10 cellular contexts compared by ENCODE assay signal in the genomic region with DNA sequence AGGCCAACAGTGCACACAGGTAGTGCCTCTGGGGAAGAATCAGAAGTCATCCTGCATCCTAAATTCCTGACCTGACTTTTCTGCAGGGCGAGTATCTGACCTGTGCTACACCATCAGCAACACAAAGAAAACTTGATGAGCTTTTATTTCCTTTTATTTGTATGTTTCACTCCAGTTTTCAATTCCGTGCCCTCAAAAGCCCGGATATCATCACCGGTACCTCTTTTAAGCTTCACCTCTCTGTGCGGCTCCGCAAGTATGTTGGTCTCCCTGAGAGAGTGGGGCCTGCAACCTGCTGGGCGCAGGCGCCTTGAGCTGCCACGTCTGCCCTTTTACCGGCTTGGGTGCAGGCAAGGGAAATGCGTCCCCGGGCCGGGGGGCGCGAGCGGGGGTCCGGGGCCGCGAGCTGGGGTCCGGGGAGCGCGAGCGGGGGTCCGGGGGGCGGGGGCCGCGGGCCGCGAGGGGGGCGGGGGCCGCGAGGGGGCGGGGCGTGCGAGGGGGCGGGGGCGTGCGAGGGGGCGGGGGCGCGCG. TPM values are rescaled to one million over a fixed set of nuclear protein-coding genes. Genes with fewer than 3 reads are reported as not detected.
A peak's percentile ranks its signal among the peaks of the same experiment; 100 is the strongest.
DNase-seq lines count a peak whose midpoint lies in the region; ATAC-seq and TF ChIP-seq lines count a peak whose summit lies in the region.
"Had no signal": no experiment of that assay in that cellular context is flagged by ENCODE, and none has a peak within 500 bp of the region (broad histone marks: within the 10 kb centered on the region; RNA-seq: fewer than 3 reads in every experiment).

No MANE protein-coding gene starts in this region.

- peak overlapping the region; percentile 57 for H3K4me2 ChIP-seq in PC-9
- peak overlapping the region; percentile 75 for H3K4me2 ChIP-seq in hepatocyte

- CTCF ChIA-PET in PC-9 (lab: Charles Lee) = no interaction called here

- no peak for TF ChIP-seq CTCF in PC-9 (conservative IDR thresholded peaks at IDR 0.05)
- TF ChIP-seq CTCF in astrocyte of the cerebellum (IDR thresholded peaks at IDR 0.05; ENCODE audit: low read depth, low read length, missing control alignments) = no peak
- no peak for TF ChIP-seq CTCF in hepatocyte (IDR thresholded peaks at IDR 0.05; ENCODE audit: poor library complexity)
- no peak for TF ChIP-seq CTCF in gastrocnemius medialis (IDR thresholded peaks at IDR 0.05 in 4 of 5, conservative IDR thresholded peaks at IDR 0.05 in 1 of 5)

- H3K9me2 ChIP-seq in PC-9 (ENCODE audit: insufficient read depth) = no peaks in the 10 kb centered on the region
- no peaks in the 10 kb centered on the region for H3K9me2 ChIP-seq in hepatocyte (replicated peaks; ENCODE audit: insufficient read depth)

- peaks cover 19% of the 10 kb centered on the region for H3F3A ChIP-seq in PC-9 (ENCODE audit: insufficient read depth, low read depth)

- H3K27me3 ChIP-seq in PC-9 (ENCODE audit: insufficient read depth, low read depth) (peaks cover 16% of the 10 kb centered on the region; the same call in 1 of the 2 replicates), hepatocyte (no peaks in the 10 kb centered on the region), gastrocnemius medialis (peaks cover 0 to 24% (median 3%) of the 10 kb centered on the region in 3 donors)

- 9% methylated on average over 12 of the region's 42 CpGs for WGBS in hepatocyte (ENCODE audit: low lambda C conversion rate, missing lambda C conversion rate)

- H3K79me2 ChIP-seq in PC-9 (ENCODE audit: low read depth) = no peaks in the 10 kb centered on the region
- no peaks in the 10 kb centered on the region for H3K79me2 ChIP-seq in hepatocyte

- H3K4me1 ChIP-seq in PC-9 (replicated peaks; ENCODE audit: insufficient read depth) = 0 out of 2 replicates have a peak, but pooled peaks cover 6% of the 10 kb centered on the region
- no peaks in the 10 kb centered on the region for H3K4me1 ChIP-seq in hepatocyte (ENCODE audit: insufficient read depth)
- H3K4me1 ChIP-seq in gastrocnemius medialis = no peaks in the 10 kb centered on the region

- H3K36me3 ChIP-seq in PC-9 (ENCODE audit: low read depth) = peaks cover 6% of the 10 kb centered on the region; the same call in 1 of the 2 replicates
- no peaks in the 10 kb centered on the region for H3K36me3 ChIP-seq in hepatocyte (replicated peaks; ENCODE audit: insufficient read depth, low read depth)
- no peaks in the 10 kb centered on the region for H3K36me3 ChIP-seq in gastrocnemius medialis

- in situ Hi-C loops in astrocyte of the cerebellum (cut with HindIII; ENCODE audit: low sequenced_read_pairs) = no loop called here
- in situ Hi-C loops in gastrocnemius medialis (cut with MboI; ENCODE audit: low sequenced_read_pairs in 4 of 4) = no loop called here

- H4K20me1 ChIP-seq in PC-9 (ENCODE audit: insufficient read depth) (no peaks in the 10 kb centered on the region), hepatocyte (ENCODE audit: insufficient read depth, poor library complexity, severe bottlenecking) (no peaks in the 10 kb centered on the region)

- DNase-seq in ELR (ENCODE audit: low read depth) (peak; percentile 53), PC-9 (peak in 1 of 2 experiments; percentile 35), astrocyte of the cerebellum (ENCODE audit: low read depth) (no peak), hepatocyte (ENCODE audit: low spot score) (peak; percentile 76), gastrocnemius medialis (no peak), AML-193 (lab: John Stamatoyannopoulos, UW) (no peak)

- BruUV-seq in PC-9 (replicated peaks; lab: Mats Ljungman, UMichigan) = no TSS peak

- POLR2A ChIA-PET in PC-9 (lab: Charles Lee; ENCODE audit: unreplicated experiment) = interaction anchor here (0.5 to 0.6 kb wide), 2 partner anchors 584 to 857 kb away, joined by 6 to 16 read pairs; a partner anchor contains a TSS

- H3K27ac ChIP-seq in PC-9 (no peak overlapping the region), hepatocyte (peak overlapping the region; percentile 77), gastrocnemius medialis (peak overlapping the region in 2 of 4 donors; percentile 27 to 47)

- ATAC-seq in gastrocnemius medialis (no peak), HG03432 (IDR thresholded peaks at IDR 0.05; ENCODE audit: unreplicated experiment) (no peak), HG02678 (IDR thresholded peaks at IDR 0.05; ENCODE audit: unreplicated experiment) (no peak)

- intact Hi-C loops in PC-9 (cut with micrococcal nuclease; ENCODE audit: unreplicated experiment) (no loop called here), gastrocnemius medialis (cut with DNase I; ENCODE audit: low total_unique reads) (no loop called here)

- H3K4me3 ChIP-seq in PC-9 (peak overlapping the region; percentile 42; the same call in 1 of the 2 replicates), astrocyte of the cerebellum (ENCODE audit: low read depth, low read length) (peak overlapping the region; percentile 38), hepatocyte (peak overlapping the region; percentile 29), gastrocnemius medialis (peak overlapping the region in 3 of 4 donors; percentile 33 to 40 (median 39))

- H3K9me3 ChIP-seq in PC-9 (ENCODE audit: insufficient read depth, low read depth) = peaks cover 16% of the 10 kb centered on the region; the same call in 1 of the 2 replicates
- no peaks in the 10 kb centered on the region for H3K9me3 ChIP-seq in hepatocyte (ENCODE audit: low read depth)
- no peaks in the 10 kb centered on the region for H3K9me3 ChIP-seq in gastrocnemius medialis

- no peak for TF ChIP-seq POLR2A in gastrocnemius medialis (IDR thresholded peaks at IDR 0.05)

- H2AFZ ChIP-seq in PC-9 (peak overlapping the region; percentile 72; the same call in 1 of the 2 replicates), hepatocyte (peak overlapping the region; percentile 97)

RNA-seq across cellular contexts. Expression of a gene that starts 4.3 kb away (rescaled TPM):
- total RNA-seq in PC-9 (2021) (not detected in 2 replicates), hepatocyte (not detected in 2 replicates), gastrocnemius medialis (not detected)
- polyA plus RNA-seq in hepatocyte = not detected in 2 replicates
- total RNA-seq: HT1080, lung microvascular endothelial cell had no signal

RNA-seq across cellular contexts. Expression of a gene that starts 19.7 kb away (rescaled TPM):
- total RNA-seq in PC-9 (2021) (30.6 and 51.6 TPM in 2 replicates), hepatocyte (23.0 and 26.2 TPM in 2 replicates), gastrocnemius medialis (10 to 100 TPM; 11.3 to 21.8 (median 16.9) TPM)
- polyA plus RNA-seq in hepatocyte = 2.8 and 4.4 TPM in 2 replicates

RNA-seq across cellular contexts. Expression of a gene that starts 26.6 kb away (rescaled TPM):
- total RNA-seq in PC-9 (2021) (not detected in 2 replicates), hepatocyte (not detected in 2 replicates), gastrocnemius medialis (not detected)
- polyA plus RNA-seq in hepatocyte = not detected in 2 replicates
- total RNA-seq: HT1080, lung microvascular endothelial cell had no signal

RNA-seq across cellular contexts. Expression of a gene that starts 51.8 kb away (rescaled TPM):
- total RNA-seq in PC-9 (2021) (not detected in 2 replicates), hepatocyte (not detected in 2 replicates), gastrocnemius medialis (not detected)
- not detected in 2 replicates for polyA plus RNA-seq in hepatocyte
- total RNA-seq: HT1080, lung microvascular endothelial cell had no signal

RNA-seq across cellular contexts. Expression of a gene that starts 59.2 kb away (rescaled TPM):
- total RNA-seq in PC-9 (2021) = 0.55 and 3.9 TPM in 2 replicates
- 0.27 and 1.0 TPM in 2 replicates for total RNA-seq in hepatocyte
- 0.25 and 0.88 TPM in 2 replicates for polyA plus RNA-seq in hepatocyte
- 1 to 10 TPM in 1 of 4 donors, under 1 TPM in 2, not detected in 1; 0.42 to 2.7 (median 0.76) TPM for total RNA-seq in gastrocnemius medialis

Comparison
In these comparisons a context has a peak if more than half of its experiments do, and no peak if none do; other contexts are left out.
1. DNase-seq: peak in ELR (single experiment) and hepatocyte (single experiment); none in astrocyte of the cerebellum (single experiment), gastrocnemius medialis (0 of 2) and AML-193 (0 of 2).
2. Peak in every context shown above with its lines, with median percentiles within 50 percentile points of each other: H3K4me3 ChIP-seq.